In genomic region chr4:22268350-22269025, GRCh38 we compare ENCODE assay signal across 34 cellular contexts.
DNase-seq lines count a peak whose midpoint lies in the region; TF ChIP-seq lines count a peak whose summit lies in the region.
"Had no signal": no experiment of that assay in that cellular context is flagged by ENCODE, and none has a peak within 500 bp of the region (broad histone marks: within the 10 kb centered on the region; RNA-seq: fewer than 3 reads in every experiment).

No MANE protein-coding gene starts in this region.

- no peak overlapping the region for H3K14ac ChIP-seq in H9 (ENCODE audit: insufficient read depth, low read length)

- no peak overlapping the region for H2BK5ac ChIP-seq in H9 (ENCODE audit: insufficient read length, low read length)

- no peak overlapping the region for H3K56ac ChIP-seq in H9 (ENCODE audit: insufficient read length, low read depth, low read length)

- no peak overlapping the region for H4K8ac ChIP-seq in H9 (replicated peaks; ENCODE audit: insufficient read length, low read depth, low read length)

- H3K4me3 ChIP-seq in HUES48 (ENCODE audit: low read depth, low read length): no peak overlapping the region
- H3K4me3 ChIP-seq in hepatocyte: no peak overlapping the region
- H3K4me3 ChIP-seq: ascending aorta, gastroesophageal sphincter, GM23248, K562, left lung, psoas muscle, SJCRH30, thoracic aorta, vagina had no signal

- no peak overlapping the region for H4K91ac ChIP-seq in H9 (ENCODE audit: insufficient read length, low read depth, low read length)

- H3K23me2 ChIP-seq in H9 (ENCODE audit: insufficient read length, low read depth, low read length, poor library complexity, severe bottlenecking): no peaks in the 10 kb centered on the region

- H3K4me2 ChIP-seq in H9 (ENCODE audit: insufficient read depth, insufficient read length, low read length) (no peak overlapping the region), hepatocyte (no peak overlapping the region)

- H3K36me3 Mint-ChIP-seq in H9 (ENCODE audit: insufficient read depth in 1 of 3, low read depth in 3 of 3) (peaks cover 0 to 9% (median 4%) of the 10 kb centered on the region in 3 experiments; a peak in 3 of 7 replicates), Calu3 (ENCODE audit: insufficient read depth, unreplicated experiment) (no peaks in the 10 kb centered on the region), HFFc6 (ENCODE audit: low read depth) (no peaks in the 10 kb centered on the region; the same call in 1 of the 2 replicates)
- H3K36me3 Mint-ChIP-seq: activated naive CD8-positive, alpha-beta T cell; CD14-positive monocyte; immature natural killer cell; mesothelial cell of epicardium; naive B cell; stimulated activated naive B cell treated with anti-CD40 and anti-IgM and Interleukin-4, amounts not matched to agents 10 μg/mL and 1 μg/mL and 100 μg/mL, for 72 hours; T-cell had no signal

- H2BK15ac ChIP-seq in H9 (ENCODE audit: low read depth, low read length): no peak overlapping the region

- no peaks in the 10 kb centered on the region for H3K27me3 Mint-ChIP-seq in H9 (ENCODE audit: low read depth)
- H3K27me3 Mint-ChIP-seq in Calu3 (ENCODE audit: unreplicated experiment): no peaks in the 10 kb centered on the region
- H3K27me3 Mint-ChIP-seq in HFFc6 (ENCODE audit: insufficient read depth): no peaks in the 10 kb centered on the region; the same call in 1 of the 2 replicates
- H3K27me3 Mint-ChIP-seq: activated CD8-positive, alpha-beta T cell treated with anti-CD3 and anti-CD28 coated beads for 36 hours; activated naive CD8-positive, alpha-beta T cell; activated T-helper 17 cell treated with anti-CD3 and anti-CD28 coated beads, Interleukin-2, amount 50 U/mL, for 72 hours; naive B cell; stimulated activated naive B cell treated with anti-CD40 and anti-IgM and Interleukin-4, amounts not matched to agents 10 μg/mL and 1 μg/mL and 100 μg/mL, for 72 hours; T-cell had no signal

- H3K79me2 ChIP-seq in H9 (ENCODE audit: insufficient read depth, low read length): no peaks in the 10 kb centered on the region
- no peaks in the 10 kb centered on the region for H3K79me2 ChIP-seq in hepatocyte

- no peaks in the 10 kb centered on the region for H3K9me2 ChIP-seq in hepatocyte (replicated peaks; ENCODE audit: insufficient read depth)

- CTCF ChIA-PET in Calu3 (lab: Charles Lee): no interaction called here

- intact Hi-C loops in Calu3 (cut with micrococcal nuclease; ENCODE audit: unreplicated experiment): no loop called here

- H3K4me1 ChIP-seq in H9 (ENCODE audit: insufficient read depth, low read length) (no peaks in the 10 kb centered on the region), HUES48 (ENCODE audit: control insufficient read depth, insufficient read depth, low read length) (no peaks in the 10 kb centered on the region), hepatocyte (ENCODE audit: insufficient read depth) (no peaks in the 10 kb centered on the region)
- H3K4me1 ChIP-seq: ascending aorta, gastroesophageal sphincter, left lung, psoas muscle, SJCRH30, vagina had no signal

- peaks cover 8 to 11% of the 10 kb centered on the region in 2 experiments; a peak in 3 of 5 replicates for H3K9me3 Mint-ChIP-seq in H9
- H3K9me3 Mint-ChIP-seq in Calu3 (ENCODE audit: low read depth, unreplicated experiment): peaks cover 2% of the 10 kb centered on the region
- peaks cover 4% of the 10 kb centered on the region; the same call in 1 of the 2 replicates for H3K9me3 Mint-ChIP-seq in HFFc6
- H3K9me3 Mint-ChIP-seq: mesothelial cell of epicardium had no signal

- no peaks in the 10 kb centered on the region for H3K9me3 ChIP-seq in H9 (ENCODE audit: control insufficient read depth, low read depth, low read length)
- H3K9me3 ChIP-seq in HUES48 (ENCODE audit: control insufficient read depth, insufficient read depth, low read length): no peaks in the 10 kb centered on the region
- H3K9me3 ChIP-seq in hepatocyte (ENCODE audit: low read depth): no peaks in the 10 kb centered on the region
- H3K9me3 ChIP-seq: ascending aorta, gastroesophageal sphincter, psoas muscle, SJCRH30, thoracic aorta, vagina had no signal

- no peak overlapping the region for H2AK5ac ChIP-seq in H9 (ENCODE audit: insufficient read length, low read length)

- TF ChIP-seq CTCF in H9 (conservative IDR thresholded peaks at IDR 0.05): no peak
- TF ChIP-seq CTCF in hepatocyte (IDR thresholded peaks at IDR 0.05; ENCODE audit: poor library complexity): no peak
- no peak for TF ChIP-seq CTCF in Calu3 (IDR thresholded peaks at IDR 0.05; ENCODE audit: unreplicated experiment)
- TF ChIP-seq CTCF in HFFc6 (IDR thresholded peaks at IDR 0.05): no peak

- no peak overlapping the region for H3K27ac ChIP-seq in H9 (ENCODE audit: insufficient read length, low read depth, low read length)
- peak overlapping the region; percentile 19 for H3K27ac ChIP-seq in HUES48 (ENCODE audit: low read depth, low read length)
- peak overlapping the region; percentile 37 for H3K27ac ChIP-seq in hepatocyte
- H3K27ac ChIP-seq: ascending aorta, gastroesophageal sphincter, GM23248, left lung, psoas muscle, SJCRH30, thoracic aorta, vagina had no signal

- no TSS peak for BruUV-seq in Calu3 (replicated peaks; lab: Mats Ljungman, UMichigan)

- H3K23ac ChIP-seq in H9 (ENCODE audit: insufficient read length, low read depth, low read length): no peak overlapping the region

- H3K4ac ChIP-seq in H9 (ENCODE audit: low read depth, low read length): no peak overlapping the region

- H3K79me1 ChIP-seq in H9 (ENCODE audit: insufficient read depth, low read depth, low read length, poor library complexity, severe bottlenecking): no peaks in the 10 kb centered on the region

- H3K4me1 Mint-ChIP-seq in H9 (peaks cover 2 to 21% of the 10 kb centered on the region in 2 experiments; a peak in 3 of 4 replicates), Calu3 (ENCODE audit: low read depth, unreplicated experiment) (no peaks in the 10 kb centered on the region), HFFc6 (ENCODE audit: low read depth) (no peaks in the 10 kb centered on the region)
- H3K4me1 Mint-ChIP-seq: activated T-helper 17 cell treated with anti-CD3 and anti-CD28 coated beads, Interleukin-2, amount 50 U/mL, for 72 hours; CD14-positive monocyte; immature natural killer cell; mesothelial cell of epicardium; naive B cell; stimulated activated naive B cell treated with anti-CD40 and anti-IgM and Interleukin-4, amounts not matched to agents 10 μg/mL and 1 μg/mL and 100 μg/mL, for 72 hours; T-cell had no signal

- H2AFZ ChIP-seq in H9 (ENCODE audit: low read length) (no peak overlapping the region), hepatocyte (no peak overlapping the region)
- H2AFZ ChIP-seq: GM23248 had no signal

- H3K9ac ChIP-seq in H9 (ENCODE audit: extremely low read depth, insufficient read length, low read length): no peak overlapping the region
- H3K9ac ChIP-seq in HUES48 (ENCODE audit: low read depth, low read length): no peak overlapping the region
- H3K9ac ChIP-seq: GM23248 had no signal

- H4K5ac ChIP-seq in H9 (ENCODE audit: insufficient read length, low read depth, low read length): no peak overlapping the region

- no peak overlapping the region for H3T11ph ChIP-seq in H9 (ENCODE audit: low read length)

- H3K36me3 ChIP-seq in HUES48 (ENCODE audit: control insufficient read depth, insufficient read depth, low read length): no peaks in the 10 kb centered on the region
- H3K36me3 ChIP-seq in hepatocyte (replicated peaks; ENCODE audit: insufficient read depth, low read depth): no peaks in the 10 kb centered on the region
- H3K36me3 ChIP-seq: ascending aorta, gastroesophageal sphincter, left lung, SJCRH30, thoracic aorta, vagina had no signal

- DNase-seq in H9: no peak
- DNase-seq in SW480 (ENCODE audit: low spot score): peak; percentile 25
- peak; percentile 39 for DNase-seq in hepatocyte (ENCODE audit: low spot score)
- DNase-seq in activated CD4-positive, CD25-positive, alpha-beta regulatory T cell (lab: John Stamatoyannopoulos, UW): no peak
- DNase-seq in Calu3: no peak
- DNase-seq in DMS79 treated with DMSO at 0.1 percent for 48 hours (lab: John Stamatoyannopoulos, UW): no peak
- DNase-seq in HFFc6: no peak
- DNase-seq: activated CD8-positive, alpha-beta T cell treated with anti-CD3 and anti-CD28 coated beads for 36 hours; caudate nucleus; dermis blood vessel endothelial cell; GM23248; hypothalamus; immature natural killer cell; left lung; MM.1S; naive B cell; NCI-H1417; NCI-H2171; NCI-H526; psoas muscle; SJCRH30; stimulated activated CD4-positive, alpha-beta T cell treated with anti-CD3 and anti-CD28 coated beads, Interleukin-15, amount 100 ng/mL, for 24 hours; stimulated activated naive B cell treated with anti-CD40 and anti-IgM and Interleukin-4, amounts not matched to agents 10 μg/mL and 1 μg/mL and 100 μg/mL, for 72 hours; T-cell had no signal

- H3K27ac Mint-ChIP-seq in H9 (peak overlapping the region in 2 of 3 experiments; percentile 30 to 53; a peak in 1 of 7 replicates), Calu3 (ENCODE audit: unreplicated experiment) (no peak overlapping the region), HFFc6 (no peak overlapping the region)
- H3K27ac Mint-ChIP-seq: activated CD8-positive, alpha-beta T cell treated with anti-CD3 and anti-CD28 coated beads for 36 hours; activated naive CD8-positive, alpha-beta T cell; activated T-helper 17 cell treated with anti-CD3 and anti-CD28 coated beads, Interleukin-2, amount 50 U/mL, for 72 hours; CD14-positive monocyte; immature natural killer cell; mesothelial cell of epicardium; naive B cell; stimulated activated naive B cell treated with anti-CD40 and anti-IgM and Interleukin-4, amounts not matched to agents 10 μg/mL and 1 μg/mL and 100 μg/mL, for 72 hours; T-cell had no signal

- H3K18ac ChIP-seq in H9 (ENCODE audit: insufficient read length, low read depth, low read length): no peak overlapping the region

- H2BK20ac ChIP-seq in H9 (ENCODE audit: low read depth, low read length, poor library complexity, severe bottlenecking): no peak overlapping the region

- no peak overlapping the region for H2BK120ac ChIP-seq in H9 (ENCODE audit: low read depth, low read length, poor library complexity, severe bottlenecking)

- H3K4me3 Mint-ChIP-seq in H9 (no peak overlapping the region), Calu3 (ENCODE audit: low read depth, unreplicated experiment) (no peak overlapping the region), HFFc6 (no peak overlapping the region)
- H3K4me3 Mint-ChIP-seq: activated CD8-positive, alpha-beta T cell treated with anti-CD3 and anti-CD28 coated beads for 36 hours; activated naive CD8-positive, alpha-beta T cell; activated T-helper 17 cell treated with anti-CD3 and anti-CD28 coated beads, Interleukin-2, amount 50 U/mL, for 72 hours; CD14-positive monocyte; immature natural killer cell; mesothelial cell of epicardium; naive B cell; stimulated activated naive B cell treated with anti-CD40 and anti-IgM and Interleukin-4, amounts not matched to agents 10 μg/mL and 1 μg/mL and 100 μg/mL, for 72 hours; T-cell had no signal

- H3K27me3 ChIP-seq in H9 (ENCODE audit: insufficient read depth, low read length): no peaks in the 10 kb centered on the region
- H3K27me3 ChIP-seq in HUES48 (ENCODE audit: control insufficient read depth, insufficient read depth, low read length): no peaks in the 10 kb centered on the region
- no peaks in the 10 kb centered on the region for H3K27me3 ChIP-seq in hepatocyte
- H3K27me3 ChIP-seq: ascending aorta, gastroesophageal sphincter, left lung, SJCRH30, vagina had no signal

- no peak overlapping the region for H2BK12ac ChIP-seq in H9 (ENCODE audit: insufficient read length, low read depth, low read length)

- no CpG with 5 or more reads among the region's 10 CpGs for WGBS in H9 (ENCODE audit: extremely low coverage, insufficient read length, low lambda C conversion rate)
- 57% methylated on average over 10 of the region's 10 CpGs for WGBS in hepatocyte (ENCODE audit: low lambda C conversion rate, missing lambda C conversion rate)

- H4K20me1 ChIP-seq in H9 (ENCODE audit: control insufficient read depth, insufficient read depth, insufficient read length) (no peaks in the 10 kb centered on the region), hepatocyte (ENCODE audit: insufficient read depth, poor library complexity, severe bottlenecking) (no peaks in the 10 kb centered on the region)

Comparison
In these comparisons a context has a peak if more than half of its experiments do, and no peak if none do; other contexts are left out.
1. DNase-seq: peak in SW480 (single experiment) and hepatocyte (single experiment); none in H9 (single experiment), activated CD4-positive, CD25-positive, alpha-beta regulatory T cell (0 of 4), Calu3 (single experiment), DMS79 treated with DMSO at 0.1 percent for 48 hours (single experiment) and HFFc6 (single experiment).
2. H3K27ac Mint-ChIP-seq: peak in H9 (2 of 3); none in Calu3 (single experiment) and HFFc6 (single experiment).